Comparison of ENCODE assay signal across 1 cellular context in the genomic region with DNA sequence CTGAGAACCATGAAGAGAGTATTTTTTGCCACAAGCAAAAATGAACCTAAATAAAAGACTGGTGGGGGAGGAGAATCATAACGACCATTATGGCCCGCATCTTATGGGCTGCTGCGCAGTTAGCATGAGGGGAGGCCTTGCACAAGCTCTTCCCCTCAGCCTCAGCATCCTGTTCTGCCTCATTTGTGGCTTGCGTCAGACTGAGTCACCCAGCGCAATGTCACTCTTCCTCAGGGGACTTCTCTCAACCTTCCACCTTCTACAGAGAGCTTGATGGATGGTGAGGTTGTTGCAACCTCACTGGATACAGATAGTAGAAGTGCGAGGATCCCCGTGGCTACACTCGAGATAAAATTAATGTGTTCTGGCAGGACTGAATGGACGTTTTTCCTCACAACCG.
TF ChIP-seq lines count a peak whose summit lies in the region.

No MANE protein-coding gene starts in this region.

TF ChIP-seq in GM23338, 12 proteins besides CTCF, POLR2A, EP300 and RAD21 (continued from another document):
- TF ChIP-seq ZNF462 (CRISPR knock-in tag; IDR thresholded peaks at IDR 0.05), result no peak
- TF ChIP-seq POLR2AphosphoS5 (IDR thresholded peaks at IDR 0.05; ENCODE audit: low read depth), result no peak
